23 cellular contexts compared by ENCODE assay signal in genomic region chr4:47217884-47218283, GRCh38.
A peak's percentile ranks its signal among the peaks of the same experiment; 100 is the strongest.
DNase-seq lines count a peak whose midpoint lies in the region; ATAC-seq and TF ChIP-seq lines count a peak whose summit lies in the region.
"Had no signal": no experiment of that assay in that cellular context is flagged by ENCODE, and none has a peak within 500 bp of the region (broad histone marks: within the 10 kb centered on the region; RNA-seq: fewer than 3 reads in every experiment).

No MANE protein-coding gene starts in this region.

- H3K27ac ChIP-seq in IMR-90 (ENCODE audit: insufficient read depth, low read length): no peak overlapping the region
- H3K27ac ChIP-seq in SK-N-SH (ENCODE audit: low read depth in 2 of 2, low read length in 1 of 2): no peak overlapping the region; a peak in 1 of 4 replicates
- H3K27ac ChIP-seq in foreskin keratinocyte: peak overlapping the region; percentile 2
- H3K27ac ChIP-seq in smooth muscle cell (ENCODE audit: low read depth): peak overlapping the region; percentile 40
- no peak overlapping the region for H3K27ac ChIP-seq in mesendoderm (ENCODE audit: low read depth, low read length)
- H3K27ac ChIP-seq in CD8-positive, alpha-beta T cell (ENCODE audit: low read depth, low read length): no peak overlapping the region
- H3K27ac ChIP-seq: BLaER1 treated with 17β-estradiol and CSF1 and Interleukin-3, amounts not matched to agents 10 nM and 100 nM; C4-2B had no signal

- H3K36me3 ChIP-seq in IMR-90 (ENCODE audit: control insufficient read depth, insufficient read depth, low read length): no peaks in the 10 kb centered on the region
- H3K36me3 ChIP-seq in SK-N-SH (replicated peaks in 1 of 2; ENCODE audit: control insufficient read depth in 1 of 2, insufficient read depth in 2 of 2, low read length in 1 of 2): no peaks in the 10 kb centered on the region
- H3K36me3 ChIP-seq in smooth muscle cell (ENCODE audit: low read depth): no peaks in the 10 kb centered on the region
- no peaks in the 10 kb centered on the region for H3K36me3 ChIP-seq in mesendoderm (ENCODE audit: control insufficient read depth, insufficient read depth, low read length)
- H3K36me3 ChIP-seq in CD8-positive, alpha-beta T cell (ENCODE audit: insufficient read depth, low read length): no peaks in the 10 kb centered on the region
- H3K36me3 ChIP-seq: BLaER1 treated with 17β-estradiol and CSF1 and Interleukin-3, amounts not matched to agents 10 nM and 100 nM had no signal

- TF ChIP-seq POLR2A in IMR-90 (IDR thresholded peaks at IDR 0.05; ENCODE audit: low read depth, low read length): no peak

- peak overlapping the region; percentile 40 for H2BK5ac ChIP-seq in IMR-90 (ENCODE audit: low read depth, low read length, poor library complexity, severe bottlenecking)
- no peak overlapping the region for H2BK5ac ChIP-seq in mesendoderm (ENCODE audit: low read length)

- H2BK120ac ChIP-seq in IMR-90 (ENCODE audit: low read depth, low read length): 0 out of 2 replicates have a peak overlapping the region, but pooled peaks have one; percentile 5
- H2BK120ac ChIP-seq in mesendoderm (ENCODE audit: low read depth, low read length): no peak overlapping the region

- intact Hi-C loops in IMR-90 (cut with micrococcal nuclease): loop anchor here (10.0 kb wide), 1 partner anchor 373 kb away; no protein-coding TSS in a partner anchor
- intact Hi-C loops in CD8-positive, alpha-beta T cell (cut with DNase I, micrococcal nuclease): no loop called here

- H3K9me1 ChIP-seq in IMR-90 (ENCODE audit: insufficient read depth, low read length): peaks cover 5% of the 10 kb centered on the region; the same call in 1 of the 2 replicates

- peaks cover 9% of the 10 kb centered on the region for H3K27me3 Mint-ChIP-seq in CD8-positive, alpha-beta T cell (ENCODE audit: low read depth)

- no peak overlapping the region for H3K4me3 ChIP-seq in IMR-90 (ENCODE audit: insufficient read depth, low read depth, low read length)
- no peak overlapping the region for H3K4me3 ChIP-seq in SK-N-SH (ENCODE audit: low read depth in 2 of 2, low read length in 1 of 2)
- H3K4me3 ChIP-seq in smooth muscle cell: no peak overlapping the region
- no peak overlapping the region for H3K4me3 ChIP-seq in mesendoderm (ENCODE audit: low read length)
- no peak overlapping the region for H3K4me3 ChIP-seq in CD8-positive, alpha-beta T cell (ENCODE audit: low read depth, low read length)
- H3K4me3 ChIP-seq: BLaER1 treated with 17β-estradiol and CSF1 and Interleukin-3, amounts not matched to agents 10 nM and 100 nM; GM12878 had no signal

- H3K56ac ChIP-seq in IMR-90 (ENCODE audit: extremely low read depth, insufficient read depth, low read length): no peak overlapping the region
- no peak overlapping the region for H3K56ac ChIP-seq in mesendoderm (ENCODE audit: low read length)

- H3K27me3 ChIP-seq in IMR-90 (ENCODE audit: control insufficient read depth, insufficient read depth, low read length) (no peaks in the 10 kb centered on the region), SK-N-SH (ENCODE audit: insufficient read depth) (no peaks in the 10 kb centered on the region), foreskin keratinocyte (no peaks in the 10 kb centered on the region), smooth muscle cell (ENCODE audit: low read depth) (no peaks in the 10 kb centered on the region), mesendoderm (ENCODE audit: insufficient read depth, low read length, poor library complexity) (no peaks in the 10 kb centered on the region)
- H3K27me3 ChIP-seq in CD8-positive, alpha-beta T cell (ENCODE audit: insufficient read depth, low read length): no peaks in the 10 kb centered on the region
- H3K27me3 ChIP-seq: BLaER1 treated with 17β-estradiol and CSF1 and Interleukin-3, amounts not matched to agents 10 nM and 100 nM had no signal

- dilution Hi-C loops in IMR-90 (cut with HindIII; ENCODE audit: low sequenced_read_pairs, unreplicated experiment): no loop called here

- TF ChIP-seq RAD21 in IMR-90 (IDR thresholded peaks at IDR 0.05; ENCODE audit: low read length) (no peak), SK-N-SH (IDR thresholded peaks at IDR 0.05; ENCODE audit: low read length) (no peak)

- no peak for DNase-seq in IMR-90
- DNase-seq in SK-N-SH: no peak
- DNase-seq in foreskin keratinocyte: no peak
- DNase-seq in smooth muscle cell (lab: John Stamatoyannopoulos, UW; ENCODE audit: unreplicated experiment): no peak
- no peak for DNase-seq in NAMALWA (ENCODE audit: low spot score)
- no peak for DNase-seq in KG1 (lab: John Stamatoyannopoulos, UW)
- DNase-seq in mesendoderm: no peak
- no peak for DNase-seq in CD8-positive, alpha-beta T cell
- DNase-seq: 8988T; ACHN; CD4-positive, alpha-beta T cell; CD8-positive, alpha-beta memory T cell; COR-L47; DMS 273 treated with DMSO at 0.1 percent for 48 hours; DMS153; DMS53; DMS79; DND-41; EL; GDM1 had no signal

- H4K20me1 ChIP-seq in IMR-90 (ENCODE audit: insufficient read depth, low read length) (no peaks in the 10 kb centered on the region), SK-N-SH (ENCODE audit: insufficient read depth) (no peaks in the 10 kb centered on the region), smooth muscle cell (ENCODE audit: low read depth) (no peaks in the 10 kb centered on the region)
- H4K20me1 ChIP-seq: BLaER1 treated with 17β-estradiol and CSF1 and Interleukin-3, amounts not matched to agents 10 nM and 100 nM had no signal

- no peaks in the 10 kb centered on the region for H3K9me3 ChIP-seq in IMR-90 (ENCODE audit: control insufficient read depth, insufficient read depth, low read length)
- H3K9me3 ChIP-seq in SK-N-SH: no peaks in the 10 kb centered on the region
- no peaks in the 10 kb centered on the region for H3K9me3 ChIP-seq in smooth muscle cell (replicated peaks; ENCODE audit: low read depth)
- no peaks in the 10 kb centered on the region for H3K9me3 ChIP-seq in CD8-positive, alpha-beta T cell (ENCODE audit: low read length)
- H3K9me3 ChIP-seq: BLaER1 treated with 17β-estradiol and CSF1 and Interleukin-3, amounts not matched to agents 10 nM and 100 nM had no signal

- WGBS in IMR-90 (ENCODE audit: extremely low coverage in 2 of 2, insufficient read length in 1 of 2), 2 experiments: no CpG with 5 or more reads among the region's 1 CpG
- WGBS in SK-N-SH (ENCODE audit: low lambda C conversion rate): 33% methylated on average over 1 of the region's 1 CpG
- 43% methylated on average over 1 of the region's 1 CpG for WGBS in smooth muscle cell (ENCODE audit: low lambda C conversion rate)
- no CpG with 5 or more reads among the region's 1 CpG for WGBS in mesendoderm (ENCODE audit: extremely low coverage, insufficient coverage, low lambda C conversion rate)

- H4K91ac ChIP-seq in IMR-90 (ENCODE audit: insufficient read depth, low read depth, low read length): no peak overlapping the region

- H4K5ac ChIP-seq in IMR-90 (ENCODE audit: low read depth, low read length) (no peak overlapping the region), mesendoderm (ENCODE audit: low read length) (no peak overlapping the region)

- H3K23ac ChIP-seq in IMR-90 (ENCODE audit: low read depth, low read length) (no peak overlapping the region), mesendoderm (ENCODE audit: low read length) (no peak overlapping the region)

- no peaks in the 10 kb centered on the region for H3K9me2 ChIP-seq in SK-N-SH

- no peaks in the 10 kb centered on the region for H3K36me3 Mint-ChIP-seq in CD8-positive, alpha-beta T cell
- H3K36me3 Mint-ChIP-seq: CD8-positive, alpha-beta memory T cell had no signal

- H3K9me3 Mint-ChIP-seq in CD8-positive, alpha-beta T cell: no peaks in the 10 kb centered on the region
- H3K9me3 Mint-ChIP-seq: CD4-positive, alpha-beta T cell; CD8-positive, alpha-beta memory T cell had no signal

- H2BK20ac ChIP-seq in IMR-90 (ENCODE audit: low read depth, low read length): no peak overlapping the region

- H2BK15ac ChIP-seq in IMR-90 (ENCODE audit: low read depth, low read length): no peak overlapping the region
- H2BK15ac ChIP-seq in mesendoderm (replicated peaks; ENCODE audit: low read depth): no peak overlapping the region

- H3K4me1 ChIP-seq in IMR-90 (ENCODE audit: control insufficient read depth, insufficient read depth, low read length): peaks cover 7% of the 10 kb centered on the region; the same call in 1 of the 2 replicates
- H3K4me1 ChIP-seq in SK-N-SH (ENCODE audit: control insufficient read depth in 1 of 2, insufficient read depth in 2 of 2, low read depth in 1 of 2, low read length in 1 of 2): peaks cover 0 to 23% of the 10 kb centered on the region in 2 experiments; a peak in 2 of 4 replicates
- peaks cover 15% of the 10 kb centered on the region for H3K4me1 ChIP-seq in foreskin keratinocyte
- peaks cover 13% of the 10 kb centered on the region for H3K4me1 ChIP-seq in smooth muscle cell (ENCODE audit: low read depth)
- no peaks in the 10 kb centered on the region for H3K4me1 ChIP-seq in mesendoderm (ENCODE audit: control insufficient read depth, low read depth, low read length)
- no peaks in the 10 kb centered on the region for H3K4me1 ChIP-seq in CD8-positive, alpha-beta T cell (ENCODE audit: insufficient read depth, low read length)
- H3K4me1 ChIP-seq: BLaER1 treated with 17β-estradiol and CSF1 and Interleukin-3, amounts not matched to agents 10 nM and 100 nM had no signal

- no peak overlapping the region for H3K4me3 Mint-ChIP-seq in CD8-positive, alpha-beta T cell
- H3K4me3 Mint-ChIP-seq: CD4-positive, alpha-beta T cell; CD8-positive, alpha-beta memory T cell had no signal

- H3K4me1 Mint-ChIP-seq in CD8-positive, alpha-beta T cell (ENCODE audit: low read depth): no peaks in the 10 kb centered on the region
- H3K4me1 Mint-ChIP-seq: CD8-positive, alpha-beta memory T cell had no signal

- peaks cover 31% of the 10 kb centered on the region for H3F3A ChIP-seq in SK-N-SH (replicated peaks; ENCODE audit: insufficient read depth)
- H3F3A ChIP-seq in smooth muscle cell (ENCODE audit: low read depth): peaks cover 12% of the 10 kb centered on the region

- no peak overlapping the region for H3K9ac ChIP-seq in IMR-90 (ENCODE audit: low read depth, low read length)
- H3K9ac ChIP-seq in SK-N-SH: no peak overlapping the region
- no peak overlapping the region for H3K9ac ChIP-seq in smooth muscle cell (ENCODE audit: low read depth)
- H3K9ac ChIP-seq in mesendoderm (ENCODE audit: low read length): no peak overlapping the region
- H3K9ac ChIP-seq: BLaER1 treated with 17β-estradiol and CSF1 and Interleukin-3, amounts not matched to agents 10 nM and 100 nM had no signal

- H4K8ac ChIP-seq in IMR-90 (ENCODE audit: low read depth in 2 of 2, low read length in 2 of 2) (no peak overlapping the region), mesendoderm (ENCODE audit: low read depth, low read length) (no peak overlapping the region)

- H3K4me2 ChIP-seq in IMR-90 (ENCODE audit: low read depth, low read length) (no peak overlapping the region), SK-N-SH (no peak overlapping the region), smooth muscle cell (no peak overlapping the region), mesendoderm (ENCODE audit: low read length) (no peak overlapping the region)
- H3K4me2 ChIP-seq: BLaER1 treated with 17β-estradiol and CSF1 and Interleukin-3, amounts not matched to agents 10 nM and 100 nM had no signal

- peaks cover 0 to 8% of the 10 kb centered on the region in 2 experiments; a peak in 1 of 4 replicates for H3K79me1 ChIP-seq in IMR-90 (ENCODE audit: low read depth in 1 of 2, low read length in 2 of 2)
- no peaks in the 10 kb centered on the region for H3K79me1 ChIP-seq in mesendoderm (ENCODE audit: low read length)

- no peak overlapping the region for H2AK5ac ChIP-seq in IMR-90 (ENCODE audit: low read depth, low read length)
- H2AK5ac ChIP-seq in mesendoderm (ENCODE audit: low read length): no peak overlapping the region

- 0 out of 2 replicates have a peak overlapping the region, but pooled peaks have one; percentile 22 for H3K14ac ChIP-seq in IMR-90 (replicated peaks; ENCODE audit: low read depth, low read length)

- BruUV-seq in IMR-90 (replicated peaks; lab: Mats Ljungman, UMichigan): no TSS peak

- ATAC-seq in IMR-90 (ENCODE audit: low read depth): no peak
- ATAC-seq in foreskin keratinocyte: no peak
- no peak for ATAC-seq in CD8-positive, alpha-beta T cell
- ATAC-seq: GM12878 had no signal

- no peak overlapping the region for H3K27ac Mint-ChIP-seq in CD8-positive, alpha-beta T cell
- H3K27ac Mint-ChIP-seq: CD4-positive, alpha-beta T cell; CD8-positive, alpha-beta memory T cell had no signal

- H3K79me2 ChIP-seq in SK-N-SH (ENCODE audit: insufficient read depth): no peaks in the 10 kb centered on the region
- H3K79me2 ChIP-seq in smooth muscle cell (ENCODE audit: low read depth): no peaks in the 10 kb centered on the region
- no peaks in the 10 kb centered on the region for H3K79me2 ChIP-seq in mesendoderm (ENCODE audit: control insufficient read depth, insufficient read depth, low read length)

- H2AFZ ChIP-seq in IMR-90 (replicated peaks; ENCODE audit: low read length, poor library complexity) (no peak overlapping the region), SK-N-SH (ENCODE audit: low read depth) (no peak overlapping the region), smooth muscle cell (ENCODE audit: low read depth) (no peak overlapping the region)

- TF ChIP-seq CTCF in IMR-90 (conservative IDR thresholded peaks at IDR 0.05; ENCODE audit: low read depth, low read length) (no peak), SK-N-SH (IDR thresholded peaks at IDR 0.05) (no peak), foreskin keratinocyte (conservative IDR thresholded peaks at IDR 0.05) (no peak), smooth muscle cell (IDR thresholded peaks at IDR 0.05; ENCODE audit: borderline replicate concordance, insufficient read depth, poor library complexity, severe bottlenecking) (no peak)
- no peak for TF ChIP-seq CTCF in CD8-positive, alpha-beta T cell (IDR thresholded peaks at IDR 0.05)

- in situ Hi-C loops in IMR-90 (cut with MboI; ENCODE audit: low sequenced_read_pairs): no loop called here

- TF ChIP-seq EP300 in SK-N-SH (IDR thresholded peaks at IDR 0.05; ENCODE audit: borderline replicate concordance in 1 of 2, low read depth in 1 of 2, low read length in 1 of 2): no peak; a peak in 1 of 4 replicates

- no peak overlapping the region for H2AK9ac ChIP-seq in IMR-90 (replicated peaks; ENCODE audit: low read depth, low read length, poor library complexity)

- CTCF ChIA-PET in IMR-90 (lab: Yijun Ruan, JAX): no interaction called here
- CTCF ChIA-PET in SK-N-SH (lab: Yijun Ruan, JAX): no interaction called here
- CTCF ChIA-PET in CD8-positive, alpha-beta T cell (lab: Charles Lee): no interaction called here

- POLR2A ChIA-PET in IMR-90 (lab: Charles Lee; ENCODE audit: unreplicated experiment) (no interaction called here), SK-N-SH (lab: Yijun Ruan, JAX) (no interaction called here)
- POLR2A ChIA-PET in CD8-positive, alpha-beta T cell (lab: Charles Lee): no interaction called here

- H3K18ac ChIP-seq in IMR-90 (ENCODE audit: low read depth, low read length) (no peak overlapping the region), mesendoderm (ENCODE audit: low read length) (no peak overlapping the region)

- H3K4ac ChIP-seq in IMR-90 (ENCODE audit: low read depth, low read length): no peak overlapping the region
- no peak overlapping the region for H3K4ac ChIP-seq in mesendoderm (ENCODE audit: low read depth, low read length)

Comparison
In these comparisons a context has a peak if more than half of its experiments do, and no peak if none do; other contexts are left out.
1. H3K27ac ChIP-seq: peak in foreskin keratinocyte (single experiment) and smooth muscle cell (single experiment); none in IMR-90 (single experiment), SK-N-SH (0 of 2), mesendoderm (single experiment) and CD8-positive, alpha-beta T cell (single experiment).